Comparison of ENCODE assay signal across 14 cellular contexts in the genomic region with DNA sequence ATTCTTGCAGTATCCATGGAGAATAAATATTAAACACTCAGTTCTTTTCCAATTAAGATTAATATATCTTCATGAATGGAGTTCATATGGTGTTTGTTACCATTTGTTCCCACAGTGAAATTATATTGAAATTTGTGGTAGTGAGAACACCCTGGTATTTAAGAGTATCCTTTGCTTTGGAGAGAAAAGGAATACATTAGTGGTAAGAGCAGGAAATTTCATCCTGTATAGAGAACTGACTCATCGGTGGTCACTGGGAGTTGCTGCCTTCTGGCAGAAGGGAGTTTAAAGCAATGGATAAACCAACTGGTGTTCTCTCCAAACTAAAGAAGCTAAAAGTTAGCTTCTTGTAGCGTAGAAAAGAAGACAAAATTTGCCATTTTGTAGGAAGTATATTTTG.
DNase-seq lines count a peak whose midpoint lies in the region; ATAC-seq and TF ChIP-seq lines count a peak whose summit lies in the region.
"Had no signal": no experiment of that assay in that cellular context is flagged by ENCODE, and none has a peak within 500 bp of the region (broad histone marks: within the 10 kb centered on the region; RNA-seq: fewer than 3 reads in every experiment).

No MANE protein-coding gene starts in this region.

- DNase-seq in AG20443 (ENCODE audit: low spot score) (peak; percentile 59), MV-4-11 (lab: John Stamatoyannopoulos, UW) (peak; percentile 8), cardiac fibroblast (ENCODE audit: low read depth in 2 of 2) (peak; percentile 55 to 75), left lung (no peak), posterior vena cava (ENCODE audit: low spot score) (no peak), mucosa of descending colon (no peak), NCI-H1105 treated with DMSO at 0.1 percent for 48 hours (lab: John Stamatoyannopoulos, UW) (no peak)
- DNase-seq: activated CD4-positive, alpha-beta memory T cell treated with anti-CD3 and anti-CD28 coated beads for 36 hours; CD4-positive, CD25-positive, alpha-beta regulatory T cell; esophagus squamous epithelium; immature natural killer cell; Karpas-422; NCI-H2171 had no signal

- H3K4me3 ChIP-seq in cardiac fibroblast (replicated peaks in 1 of 2; ENCODE audit: low read depth in 2 of 2, low read length in 2 of 2) (no peak overlapping the region), left lung (no peak overlapping the region), mucosa of descending colon (no peak overlapping the region)
- H3K4me3 ChIP-seq: esophagus squamous epithelium had no signal

- H3K4me1 ChIP-seq in left lung (peaks cover 0 to 3% of the 10 kb centered on the region in 2 donors), mucosa of descending colon (ENCODE audit: low read depth) (no peaks in the 10 kb centered on the region)
- H3K4me1 ChIP-seq: esophagus squamous epithelium had no signal

- intact Hi-C loops in left lung (cut with DNase I) (no loop called here), posterior vena cava (cut with DNase I) (no loop called here), mucosa of descending colon (cut with DNase I, micrococcal nuclease) (no loop called here)

- TF ChIP-seq CTCF in cardiac fibroblast (IDR thresholded peaks at IDR 0.05; ENCODE audit: low read depth, low read length) (no peak), left lung (IDR thresholded peaks at IDR 0.05) (no peak), mucosa of descending colon (IDR thresholded peaks at IDR 0.05) (no peak)

- H3K27me3 ChIP-seq in left lung: no peaks in the 10 kb centered on the region
- H3K27me3 ChIP-seq: esophagus squamous epithelium had no signal

- H3K27ac ChIP-seq in left lung: peak overlapping the region in 1 of 2 donors; percentile 11
- H3K27ac ChIP-seq: esophagus squamous epithelium had no signal

- H3K9me3 ChIP-seq in left lung (no peaks in the 10 kb centered on the region), mucosa of descending colon (no peaks in the 10 kb centered on the region)
- H3K9me3 ChIP-seq: esophagus squamous epithelium had no signal

- H3K36me3 ChIP-seq in left lung (no peaks in the 10 kb centered on the region), mucosa of descending colon (ENCODE audit: low read depth) (no peaks in the 10 kb centered on the region)
- H3K36me3 ChIP-seq: esophagus squamous epithelium had no signal

- ATAC-seq in left lung (peak; percentile 49), mucosa of descending colon (no peak), GM18517 (IDR thresholded peaks at IDR 0.05; ENCODE audit: unreplicated experiment) (no peak)

Comparison
In these comparisons a context has a peak if more than half of its experiments do, and no peak if none do; other contexts are left out.
1. DNase-seq: peak in AG20443 (single experiment), MV-4-11 (single experiment) and cardiac fibroblast (2 of 2); none in left lung (0 of 2), posterior vena cava (single experiment), mucosa of descending colon (0 of 3) and NCI-H1105 treated with DMSO at 0.1 percent for 48 hours (single experiment).